ENCODE assay signal across 1 cellular context in the genomic region with DNA sequence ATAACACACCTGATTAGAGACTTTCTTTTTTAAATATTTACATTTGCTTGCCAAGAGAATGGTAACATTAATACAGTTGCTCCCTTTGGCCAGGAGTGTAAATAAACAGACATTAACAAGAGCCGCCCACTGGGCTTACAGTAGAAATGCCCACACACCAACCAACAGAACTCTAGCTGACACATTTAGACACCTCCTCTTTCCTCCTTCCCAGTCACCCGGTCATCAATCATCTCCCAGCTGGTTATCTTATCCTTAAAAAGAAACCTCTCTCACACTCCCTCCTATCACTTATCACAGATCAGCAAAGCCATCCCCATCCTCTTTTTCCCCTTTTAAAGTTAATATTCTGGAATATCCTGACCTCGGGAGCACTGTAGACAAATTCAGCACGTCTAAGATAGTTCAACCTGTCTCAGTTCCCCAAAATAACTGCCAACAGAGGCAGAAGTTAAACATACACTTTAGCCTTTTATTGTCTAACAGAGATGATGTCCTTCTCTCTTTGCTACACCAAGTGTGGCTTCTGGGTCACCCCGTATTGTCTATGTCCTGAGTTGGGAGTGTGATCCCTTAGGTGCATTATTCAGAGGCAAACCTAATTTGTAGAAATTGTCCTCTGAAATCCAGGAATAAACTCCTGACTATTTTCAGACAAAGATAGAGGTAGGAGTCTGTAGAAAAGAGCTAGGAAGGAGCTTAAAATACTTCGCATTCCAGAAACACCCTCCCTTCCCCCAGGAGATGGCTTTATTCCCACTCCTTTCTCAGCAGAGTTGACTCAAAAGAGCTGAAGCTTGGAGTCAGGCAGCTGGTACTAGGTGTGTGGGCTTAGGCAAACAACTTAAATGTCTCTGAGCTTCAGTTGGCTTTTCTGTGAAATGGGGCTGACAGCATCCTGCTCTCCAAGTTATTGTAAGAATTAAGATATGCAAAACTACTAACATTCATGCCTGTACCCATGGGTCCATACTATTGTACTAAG.
TF ChIP-seq lines count a peak whose summit lies in the region.

No MANE protein-coding gene starts in this region.

TF ChIP-seq in K562, 482 proteins besides CTCF, POLR2A, EP300 and RAD21 (continued from another document and continues in another):
- TF ChIP-seq GTF2B (IDR thresholded peaks at IDR 0.05; ENCODE audit: extremely low read depth, insufficient read length) (no peak), ZNF3 (CRISPR knock-in tag; IDR thresholded peaks at IDR 0.05) (no peak), JUN (IDR thresholded peaks at IDR 0.05; ENCODE audit: borderline replicate concordance, low read depth, low read length) (peak; percentile 76; the same call in 1 of the 2 replicates), JUN (CRISPR knock-in tag; IDR thresholded peaks at IDR 0.05; ENCODE audit: borderline replicate concordance) (no peak), MBD2 (IDR thresholded peaks at IDR 0.05; ENCODE audit: borderline replicate concordance, low read depth) (peak; percentile 69), RUNX1 (IDR thresholded peaks at IDR 0.05; ENCODE audit: low read depth) (no peak), ZFP1 (CRISPR knock-in tag; IDR thresholded peaks at IDR 0.05) (no peak), ZFP30 (CRISPR knock-in tag; IDR thresholded peaks at IDR 0.05; ENCODE audit: borderline replicate concordance) (no peak), TEAD2 (tag; IDR thresholded peaks at IDR 0.05) (no peak), RBM34 (IDR thresholded peaks at IDR 0.05; ENCODE audit: borderline replicate concordance, insufficient read depth, low read length) (no peak), ARNT (IDR thresholded peaks at IDR 0.05) (peak; percentile 93 to 96), STAT5A (IDR thresholded peaks at IDR 0.05; ENCODE audit: borderline replicate concordance, low read length) (peak; percentile 81), KLF1 (tag; IDR thresholded peaks at IDR 0.05) (no peak), HDAC3 (IDR thresholded peaks at IDR 0.05; ENCODE audit: borderline replicate concordance, partially characterized antibody) (peak; percentile 86), HES1 (IDR thresholded peaks at IDR 0.05; ENCODE audit: low read depth) (peak; percentile 86), BACH1 (tag; IDR thresholded peaks at IDR 0.05) (peak; percentile 46; the same call in 1 of the 2 replicates), CREM (IDR thresholded peaks at IDR 0.05; ENCODE audit: low read depth) (peak; percentile 40; the same call in 1 of the 2 replicates), CEBPB (tag; IDR thresholded peaks at IDR 0.05) (no peak), NCOA2 (IDR thresholded peaks at IDR 0.05; ENCODE audit: partially characterized antibody in 2 of 2) (no peak), LARP7 (IDR thresholded peaks at IDR 0.05) (peak; percentile 95), ARHGAP35 (IDR thresholded peaks at IDR 0.05; ENCODE audit: partially characterized antibody) (peak; percentile 40), ZBTB43 (CRISPR knock-in tag; IDR thresholded peaks at IDR 0.05) (no peak), ZNF224 (CRISPR knock-in tag; IDR thresholded peaks at IDR 0.05) (no peak), ZNF561 (CRISPR knock-in tag; conservative IDR thresholded peaks at IDR 0.05) (no peak), ZNF175 (CRISPR knock-in tag; IDR thresholded peaks at IDR 0.05; ENCODE audit: low read depth) (peak; percentile 67; the same call in 1 of the 2 replicates), FOXP1 (CRISPR knock-in tag; IDR thresholded peaks at IDR 0.05) (no peak), HINFP (tag; conservative IDR thresholded peaks at IDR 0.05; ENCODE audit: low read depth) (no peak), ZNF518B (CRISPR knock-in tag; IDR thresholded peaks at IDR 0.05) (no peak), THAP12 (CRISPR knock-in tag; IDR thresholded peaks at IDR 0.05) (no peak), NFIX (CRISPR knock-in tag; IDR thresholded peaks at IDR 0.05; ENCODE audit: low read depth) (no peak), ILF3 (IDR thresholded peaks at IDR 0.05; ENCODE audit: borderline replicate concordance) (no peak), ZNF217 (CRISPR knock-in tag; IDR thresholded peaks at IDR 0.05) (no peak), ZBTB1 (CRISPR knock-in tag; IDR thresholded peaks at IDR 0.05; ENCODE audit: borderline replicate concordance, low read depth) (no peak), YY1 (IDR thresholded peaks at IDR 0.05; ENCODE audit: borderline replicate concordance in 1 of 3, control insufficient read depth in 1 of 3, extremely low read depth in 1 of 3, insufficient read depth in 3 of 3, insufficient read length in 1 of 3, insufficient replicate concordance in 2 of 3, low read depth in 1 of 3, low read length in 2 of 3) (no peak)
- TF ChIP-seq, protein P1, sequence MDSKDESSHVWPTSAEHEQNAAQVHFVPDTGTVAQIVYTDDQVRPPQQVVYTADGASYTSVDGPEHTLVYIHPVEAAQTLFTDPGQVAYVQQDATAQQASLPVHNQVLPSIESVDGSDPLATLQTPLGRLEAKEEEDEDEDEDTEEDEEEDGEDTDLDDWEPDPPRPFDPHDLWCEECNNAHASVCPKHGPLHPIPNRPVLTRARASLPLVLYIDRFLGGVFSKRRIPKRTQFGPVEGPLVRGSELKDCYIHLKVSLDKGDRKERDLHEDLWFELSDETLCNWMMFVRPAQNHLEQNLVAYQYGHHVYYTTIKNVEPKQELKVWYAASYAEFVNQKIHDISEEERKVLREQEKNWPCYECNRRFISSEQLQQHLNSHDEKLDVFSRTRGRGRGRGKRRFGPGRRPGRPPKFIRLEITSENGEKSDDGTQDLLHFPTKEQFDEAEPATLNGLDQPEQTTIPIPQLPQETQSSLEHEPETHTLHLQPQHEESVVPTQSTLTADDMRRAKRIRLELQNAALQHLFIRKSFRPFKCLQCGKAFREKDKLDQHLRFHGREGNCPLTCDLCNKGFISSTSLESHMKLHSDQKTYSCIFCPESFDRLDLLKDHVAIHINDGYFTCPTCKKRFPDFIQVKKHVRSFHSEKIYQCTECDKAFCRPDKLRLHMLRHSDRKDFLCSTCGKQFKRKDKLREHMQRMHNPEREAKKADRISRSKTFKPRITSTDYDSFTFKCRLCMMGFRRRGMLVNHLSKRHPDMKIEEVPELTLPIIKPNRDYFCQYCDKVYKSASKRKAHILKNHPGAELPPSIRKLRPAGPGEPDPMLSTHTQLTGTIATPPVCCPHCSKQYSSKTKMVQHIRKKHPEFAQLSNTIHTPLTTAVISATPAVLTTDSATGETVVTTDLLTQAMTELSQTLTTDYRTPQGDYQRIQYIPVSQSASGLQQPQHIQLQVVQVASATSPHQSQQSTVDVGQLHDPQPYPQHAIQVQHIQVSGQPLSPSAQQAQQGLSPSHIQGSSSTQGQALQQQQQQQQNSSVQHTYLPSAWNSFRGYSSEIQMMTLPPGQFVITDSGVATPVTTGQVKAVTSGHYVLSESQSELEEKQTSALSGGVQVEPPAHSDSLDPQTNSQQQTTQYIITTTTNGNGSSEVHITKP (IDR thresholded peaks at IDR 0.05; ENCODE audit: partially characterized antibody): peak; percentile 43
- TF ChIP-seq, protein P2, sequence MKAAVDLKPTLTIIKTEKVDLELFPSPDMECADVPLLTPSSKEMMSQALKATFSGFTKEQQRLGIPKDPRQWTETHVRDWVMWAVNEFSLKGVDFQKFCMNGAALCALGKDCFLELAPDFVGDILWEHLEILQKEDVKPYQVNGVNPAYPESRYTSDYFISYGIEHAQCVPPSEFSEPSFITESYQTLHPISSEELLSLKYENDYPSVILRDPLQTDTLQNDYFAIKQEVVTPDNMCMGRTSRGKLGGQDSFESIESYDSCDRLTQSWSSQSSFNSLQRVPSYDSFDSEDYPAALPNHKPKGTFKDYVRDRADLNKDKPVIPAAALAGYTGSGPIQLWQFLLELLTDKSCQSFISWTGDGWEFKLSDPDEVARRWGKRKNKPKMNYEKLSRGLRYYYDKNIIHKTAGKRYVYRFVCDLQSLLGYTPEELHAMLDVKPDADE (conservative IDR thresholded peaks at IDR 0.05; ENCODE audit: control insufficient read depth, low read depth, low read length): no peak
- TF ChIP-seq, protein P3, sequence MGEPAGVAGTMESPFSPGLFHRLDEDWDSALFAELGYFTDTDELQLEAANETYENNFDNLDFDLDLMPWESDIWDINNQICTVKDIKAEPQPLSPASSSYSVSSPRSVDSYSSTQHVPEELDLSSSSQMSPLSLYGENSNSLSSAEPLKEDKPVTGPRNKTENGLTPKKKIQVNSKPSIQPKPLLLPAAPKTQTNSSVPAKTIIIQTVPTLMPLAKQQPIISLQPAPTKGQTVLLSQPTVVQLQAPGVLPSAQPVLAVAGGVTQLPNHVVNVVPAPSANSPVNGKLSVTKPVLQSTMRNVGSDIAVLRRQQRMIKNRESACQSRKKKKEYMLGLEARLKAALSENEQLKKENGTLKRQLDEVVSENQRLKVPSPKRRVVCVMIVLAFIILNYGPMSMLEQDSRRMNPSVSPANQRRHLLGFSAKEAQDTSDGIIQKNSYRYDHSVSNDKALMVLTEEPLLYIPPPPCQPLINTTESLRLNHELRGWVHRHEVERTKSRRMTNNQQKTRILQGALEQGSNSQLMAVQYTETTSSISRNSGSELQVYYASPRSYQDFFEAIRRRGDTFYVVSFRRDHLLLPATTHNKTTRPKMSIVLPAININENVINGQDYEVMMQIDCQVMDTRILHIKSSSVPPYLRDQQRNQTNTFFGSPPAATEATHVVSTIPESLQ (CRISPR knock-in tag; IDR thresholded peaks at IDR 0.05): no peak
